ENCODE assay signal across 25 cellular contexts in the genomic region with DNA sequence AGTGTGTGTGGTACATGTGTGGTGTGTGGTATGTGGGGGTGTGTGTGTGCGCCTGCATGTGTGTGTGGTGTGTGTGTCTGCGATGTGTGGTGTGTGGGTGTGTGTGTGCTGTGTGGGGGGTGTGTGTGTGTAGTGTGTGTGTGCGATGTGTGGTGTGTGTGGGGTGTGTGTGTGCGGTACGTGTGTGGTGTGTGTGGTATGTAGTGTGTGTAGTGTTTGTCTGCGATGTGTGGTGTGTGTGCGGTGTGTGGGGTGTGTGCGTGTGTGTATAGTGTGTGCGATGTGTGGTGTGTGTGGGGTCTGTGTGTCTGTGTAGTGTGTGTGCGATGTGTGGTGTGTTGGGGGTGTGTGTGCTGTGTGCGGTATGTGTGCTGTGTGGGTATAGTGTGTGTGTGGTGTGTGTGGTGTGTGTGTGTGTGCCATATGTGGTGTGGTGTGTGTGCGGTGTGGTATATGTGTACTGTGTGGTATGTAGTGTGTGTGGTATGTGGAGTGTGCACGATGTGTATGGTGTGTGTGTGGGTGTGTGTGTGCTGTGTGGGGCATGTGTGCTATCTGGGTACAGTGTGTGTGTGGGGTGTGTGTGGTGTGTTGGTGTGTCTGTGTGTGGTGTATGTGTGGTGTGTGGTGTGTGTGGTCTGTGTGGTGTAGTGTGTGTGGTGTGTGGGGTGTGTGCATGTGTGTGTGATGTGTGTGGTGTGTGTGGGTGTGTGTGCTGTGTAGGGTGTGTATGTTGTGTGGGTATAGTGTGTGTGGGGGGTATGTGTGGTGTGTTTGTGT. TPM values are rescaled to one million over a fixed set of nuclear protein-coding genes. Genes with fewer than 3 reads are reported as not detected.
DNase-seq lines count a peak whose midpoint lies in the region; ATAC-seq, FAIRE-seq and TF ChIP-seq lines count a peak whose summit lies in the region.
"Had no signal": no experiment of that assay in that cellular context is flagged by ENCODE, and none has a peak within 500 bp of the region (broad histone marks: within the 10 kb centered on the region; RNA-seq: fewer than 3 reads in every experiment).

No MANE protein-coding gene starts in this region.

- FAIRE-seq in GM12891 (lab: Jason Lieb, UNC) (no peak), bronchial epithelial cell (lab: Jason Lieb, UNC) (peak; percentile 96)
- FAIRE-seq: GM18507 had no signal

- no peak overlapping the region for H3K56ac ChIP-seq in IMR-90 (ENCODE audit: extremely low read depth, insufficient read depth, low read length)

- H2AK5ac ChIP-seq in IMR-90 (ENCODE audit: low read depth, low read length), result peak overlapping the region; percentile 76; the same call in 1 of the 2 replicates
- H2AK5ac ChIP-seq in neuronal stem cell (ENCODE audit: low read depth, low read length), result no peak overlapping the region

- H3K27me3 ChIP-seq in IMR-90 (ENCODE audit: control insufficient read depth, insufficient read depth, low read length), result no peaks in the 10 kb centered on the region
- no peaks in the 10 kb centered on the region for H3K27me3 ChIP-seq in bronchial epithelial cell (ENCODE audit: control insufficient read depth, insufficient read depth, low read length)
- H3K27me3 ChIP-seq in neuronal stem cell (ENCODE audit: control insufficient read depth in 3 of 3, insufficient read depth in 3 of 3, low read depth in 1 of 3, low read length in 3 of 3), result peaks cover 0 to 25% (median 0%) of the 10 kb centered on the region in 3 experiments
- H3K27me3 ChIP-seq: SJCRH30 had no signal

- peak overlapping the region; percentile 28 for H2AK9ac ChIP-seq in IMR-90 (replicated peaks; ENCODE audit: low read depth, low read length, poor library complexity)

- peak overlapping the region; percentile 65 for H2BK12ac ChIP-seq in neuronal stem cell (ENCODE audit: low read length)

- peaks cover 34% of the 10 kb centered on the region for H3K9me1 ChIP-seq in IMR-90 (ENCODE audit: insufficient read depth, low read length)

- H3K14ac ChIP-seq in IMR-90 (replicated peaks; ENCODE audit: low read depth, low read length) (0 out of 2 replicates have a peak overlapping the region, but pooled peaks have one; percentile 32), neuronal stem cell (ENCODE audit: low read length) (peak overlapping the region; percentile 58)

- H3K36me3 ChIP-seq in IMR-90 (ENCODE audit: control insufficient read depth, insufficient read depth, low read length) (no peaks in the 10 kb centered on the region), bronchial epithelial cell (ENCODE audit: control insufficient read depth, insufficient read depth, low read length) (no peaks in the 10 kb centered on the region), neuronal stem cell (replicated peaks in 1 of 2; ENCODE audit: control insufficient read depth in 2 of 2, insufficient read depth in 2 of 2, low read length in 2 of 2) (peaks cover 0 to 26% of the 10 kb centered on the region in 2 donors)
- H3K36me3 ChIP-seq: SJCRH30 had no signal

- DNase-seq in GM12891 (ENCODE audit: insufficient read length, low spot score) (no peak), IMR-90 (no peak), bronchial epithelial cell (ENCODE audit: low read depth) (no peak), neuronal stem cell (ENCODE audit: low spot score) (no peak), mesenteric fat pad (ENCODE audit: low spot score) (no peak)
- DNase-seq: CD8-positive, alpha-beta memory T cell; DMS 273 treated with DMSO at 0.1 percent for 48 hours; DMS79; HCEC 1CT; NCI-H1092 treated with DMSO at 0.1 percent for 48 hours; NCI-H1436; NCI-H1930; NCI-H2107; NCI-H524; NCI-H748 treated with DMSO at 0.1 percent for 48 hours; PC-3; SJCRH30 had no signal

- no peak overlapping the region for H4K5ac ChIP-seq in IMR-90 (ENCODE audit: low read depth, low read length)

- H2BK5ac ChIP-seq in IMR-90 (ENCODE audit: low read depth, low read length, poor library complexity, severe bottlenecking) (peak overlapping the region; percentile 94), neuronal stem cell (ENCODE audit: low read length) (no peak overlapping the region)

- H3K4me2 ChIP-seq in IMR-90 (ENCODE audit: low read depth, low read length) (no peak overlapping the region), neuronal stem cell (ENCODE audit: insufficient read depth, low read length, poor library complexity, severe bottlenecking) (no peak overlapping the region)
- H3K4me2 ChIP-seq: GM23338, KMS-11 had no signal

- CTCF ChIA-PET in IMR-90 (lab: Yijun Ruan, JAX), result no interaction called here

- H3K4me3 ChIP-seq in IMR-90 (ENCODE audit: insufficient read depth, low read depth, low read length), result no peak overlapping the region
- no peak overlapping the region for H3K4me3 ChIP-seq in bronchial epithelial cell (ENCODE audit: low read depth, low read length)
- H3K4me3 ChIP-seq in neuronal stem cell (ENCODE audit: low read length in 2 of 2), result peak overlapping the region in 1 of 2 donors; percentile 73
- H3K4me3 ChIP-seq: GM23338, SJCRH30 had no signal

- intact Hi-C loops in IMR-90 (cut with micrococcal nuclease), result no loop called here

- H3K9me3 ChIP-seq in IMR-90 (ENCODE audit: control insufficient read depth, insufficient read depth, low read length) (no peaks in the 10 kb centered on the region), neuronal stem cell (replicated peaks in 1 of 2; ENCODE audit: control insufficient read depth in 2 of 2, insufficient read depth in 1 of 2, low read depth in 1 of 2, low read length in 2 of 2) (peaks cover 0 to 34% of the 10 kb centered on the region in 2 donors)
- H3K9me3 ChIP-seq: SJCRH30 had no signal

- no peak overlapping the region for H2BK15ac ChIP-seq in IMR-90 (ENCODE audit: low read depth, low read length)
- H2BK15ac ChIP-seq in neuronal stem cell (ENCODE audit: low read length), result no peak overlapping the region

- H4K91ac ChIP-seq in IMR-90 (ENCODE audit: insufficient read depth, low read depth, low read length), result no peak overlapping the region
- H4K91ac ChIP-seq in neuronal stem cell (ENCODE audit: low read depth, low read length, poor library complexity), result peak overlapping the region; percentile 93

- H2AFZ ChIP-seq in IMR-90 (replicated peaks; ENCODE audit: low read length, poor library complexity), result peak overlapping the region; percentile 67
- H2AFZ ChIP-seq in neuronal stem cell (ENCODE audit: low read length), result no peak overlapping the region
- H2AFZ ChIP-seq: GM23338 had no signal

- in situ Hi-C loops in IMR-90 (cut with MboI; ENCODE audit: low sequenced_read_pairs), result no loop called here

- ATAC-seq in IMR-90 (ENCODE audit: low read depth) (no peak), HG03565 (IDR thresholded peaks at IDR 0.05; ENCODE audit: unreplicated experiment) (no peak), GM21526 (IDR thresholded peaks at IDR 0.05; ENCODE audit: low FRiP score, unreplicated experiment) (no peak)
- ATAC-seq: GM23338, PC-3, Right ventricle myocardium inferior, SK-N-SH treated with all-trans-retinoic acid at 6 μM for 48 hours had no signal

- H3K9ac ChIP-seq in IMR-90 (ENCODE audit: low read depth, low read length) (no peak overlapping the region), neuronal stem cell (ENCODE audit: low read depth, low read length, poor library complexity) (peak overlapping the region; percentile 24)
- H3K9ac ChIP-seq: KMS-11 had no signal

- TF ChIP-seq CTCF in IMR-90 (conservative IDR thresholded peaks at IDR 0.05; ENCODE audit: low read depth, low read length) (no peak), bronchial epithelial cell (IDR thresholded peaks at IDR 0.05; ENCODE audit: insufficient read depth, low read length, severe bottlenecking) (no peak)

- H2BK120ac ChIP-seq in IMR-90 (ENCODE audit: low read depth, low read length), result no peak overlapping the region
- no peak overlapping the region for H2BK120ac ChIP-seq in neuronal stem cell (ENCODE audit: low read depth, low read length)

- H3K4ac ChIP-seq in IMR-90 (ENCODE audit: low read depth, low read length) (peak overlapping the region; percentile 6; the same call in 1 of the 2 replicates), neuronal stem cell (ENCODE audit: low read length) (peak overlapping the region; percentile 91)

- H3K4me1 ChIP-seq in IMR-90 (ENCODE audit: control insufficient read depth, insufficient read depth, low read length) (peaks cover 2% of the 10 kb centered on the region; the same call in 1 of the 2 replicates), neuronal stem cell (ENCODE audit: control insufficient read depth in 2 of 2, insufficient read depth in 1 of 2, low read depth in 1 of 2, low read length in 2 of 2) (peaks cover 3 to 19% of the 10 kb centered on the region in 2 donors)
- H3K4me1 ChIP-seq: SJCRH30 had no signal

- WGBS in IMR-90 (ENCODE audit: extremely low coverage in 2 of 2, insufficient read length in 1 of 2), 2 experiments, result 97 to 100% methylated on average over 1 to 9 of the region's 13 CpGs
- 100% methylated on average over 1 to 9 of the region's 13 CpGs for WGBS in neuronal stem cell (ENCODE audit: extremely low coverage in 2 of 2, insufficient read length in 2 of 2, insufficient replicate concordance in 1 of 2), 2 donors

- no peak overlapping the region for H2BK20ac ChIP-seq in IMR-90 (ENCODE audit: low read depth, low read length)

- peaks cover 4% of the 10 kb centered on the region; the same call in 1 of the 2 replicates for H4K20me1 ChIP-seq in IMR-90 (ENCODE audit: insufficient read depth, low read length)

- no peak for TF ChIP-seq RAD21 in IMR-90 (IDR thresholded peaks at IDR 0.05; ENCODE audit: low read length)

- peaks cover 14 to 31% of the 10 kb centered on the region in 2 experiments for H3K79me1 ChIP-seq in IMR-90 (ENCODE audit: low read depth in 1 of 2, low read length in 2 of 2)
- H3K79me1 ChIP-seq in neuronal stem cell (ENCODE audit: low read depth, low read length), result peaks cover 20% of the 10 kb centered on the region

- dilution Hi-C loops in IMR-90 (cut with HindIII; ENCODE audit: low sequenced_read_pairs, unreplicated experiment), result no loop called here

- no peak overlapping the region for H3K27ac ChIP-seq in IMR-90 (ENCODE audit: insufficient read depth, low read length)
- H3K27ac ChIP-seq in neuronal stem cell (replicated peaks; ENCODE audit: low read length), result peak overlapping the region; percentile 19
- H3K27ac ChIP-seq: C4-2B, KMS-11, SJCRH30 had no signal

- no peak overlapping the region for H4K8ac ChIP-seq in IMR-90 (ENCODE audit: low read depth in 2 of 2, low read length in 2 of 2)
- H4K8ac ChIP-seq in neuronal stem cell (ENCODE audit: low read depth, low read length), result peak overlapping the region; percentile 83

- no peak for TF ChIP-seq POLR2A in GM12891 (IDR thresholded peaks at IDR 0.05; ENCODE audit: low read depth, low read length)
- no peak for TF ChIP-seq POLR2A in IMR-90 (IDR thresholded peaks at IDR 0.05; ENCODE audit: low read depth, low read length)

- H3K18ac ChIP-seq in IMR-90 (ENCODE audit: low read depth, low read length) (no peak overlapping the region), neuronal stem cell (ENCODE audit: low read length) (no peak overlapping the region)

- BruUV-seq in IMR-90 (replicated peaks; lab: Mats Ljungman, UMichigan), result no TSS peak

- POLR2A ChIA-PET in IMR-90 (lab: Charles Lee; ENCODE audit: unreplicated experiment), result no interaction called here

- H3K23ac ChIP-seq in IMR-90 (ENCODE audit: low read depth, low read length) (0 out of 2 replicates have a peak overlapping the region, but pooled peaks have one; percentile 59), neuronal stem cell (ENCODE audit: low read depth, low read length, poor library complexity) (peak overlapping the region; percentile 96)

RNA-seq across cellular contexts. Expression of gene PPP6R2, which starts 5.7 kb away (rescaled TPM):
- 22.9 TPM for polyA plus RNA-seq in GM12891 (2012; ENCODE audit: low read depth, missing spikeins)
- total RNA-seq in IMR-90 (2012; rRNA removed), result 49.4 and 51.6 TPM in 2 replicates
- polyA plus RNA-seq in IMR-90 (2012; rRNA removed), result 46.9 and 49.2 TPM in 2 replicates
- polyA plus RNA-seq in IMR-90 (2012; cell fraction: cytosol; rRNA removed), result 42.4 and 51.0 TPM in 2 replicates
- polyA plus RNA-seq in IMR-90 (2012; cell fraction: nucleus; rRNA removed; ENCODE audit: low replicate concordance), result 130 and 243 TPM in 2 replicates
- 50.5 and 57.5 TPM in 2 replicates for total RNA-seq in bronchial epithelial cell
- 26.8 TPM for polyA plus RNA-seq in neuronal stem cell (2013, experiment 1 of 2)
- polyA plus RNA-seq in neuronal stem cell (2013, experiment 2 of 2), result 24.9 TPM
- total RNA-seq in mesenteric fat pad, result 45.3 TPM

RNA-seq across cellular contexts. Expression of gene DENND6B, which starts 10.6 kb away (rescaled TPM):
- 12.4 TPM for polyA plus RNA-seq in GM12891 (2012; ENCODE audit: low read depth, missing spikeins)
- total RNA-seq in IMR-90 (2012; rRNA removed) (0.36 and 0.56 TPM in 2 replicates), bronchial epithelial cell (1.1 and 1.8 TPM in 2 replicates), mesenteric fat pad (2.2 TPM)
- polyA plus RNA-seq in IMR-90 (2012; rRNA removed), result 4.9 and 5.3 TPM in 2 replicates
- 3.0 and 4.6 TPM in 2 replicates for polyA plus RNA-seq in IMR-90 (2012; cell fraction: cytosol; rRNA removed)
- polyA plus RNA-seq in IMR-90 (2012; cell fraction: nucleus; rRNA removed; ENCODE audit: low replicate concordance), result 15.5 and 36.4 TPM in 2 replicates
- polyA plus RNA-seq in neuronal stem cell (2013, experiment 1 of 2), result 12.7 TPM
- polyA plus RNA-seq in neuronal stem cell (2013, experiment 2 of 2), result 11.7 TPM

RNA-seq across cellular contexts. Expression of gene PLXNB2, which starts 30.0 kb away (rescaled TPM):
- 57.5 TPM for polyA plus RNA-seq in GM12891 (2012; ENCODE audit: low read depth, missing spikeins)
- total RNA-seq in IMR-90 (2012; rRNA removed) (73.1 and 84.7 TPM in 2 replicates), bronchial epithelial cell (138 and 176 TPM in 2 replicates), mesenteric fat pad (108 TPM)
- polyA plus RNA-seq in IMR-90 (2012; rRNA removed), result 202 and 220 TPM in 2 replicates
- polyA plus RNA-seq in IMR-90 (2012; cell fraction: cytosol; rRNA removed), result 120 and 220 TPM in 2 replicates
- 452 and 943 TPM in 2 replicates for polyA plus RNA-seq in IMR-90 (2012; cell fraction: nucleus; rRNA removed; ENCODE audit: low replicate concordance)
- 71.0 TPM for polyA plus RNA-seq in neuronal stem cell (2013, experiment 1 of 2)
- 69.8 TPM for polyA plus RNA-seq in neuronal stem cell (2013, experiment 2 of 2)
